Comparison of ENCODE assay signal across 9 cellular contexts in the genomic region with DNA sequence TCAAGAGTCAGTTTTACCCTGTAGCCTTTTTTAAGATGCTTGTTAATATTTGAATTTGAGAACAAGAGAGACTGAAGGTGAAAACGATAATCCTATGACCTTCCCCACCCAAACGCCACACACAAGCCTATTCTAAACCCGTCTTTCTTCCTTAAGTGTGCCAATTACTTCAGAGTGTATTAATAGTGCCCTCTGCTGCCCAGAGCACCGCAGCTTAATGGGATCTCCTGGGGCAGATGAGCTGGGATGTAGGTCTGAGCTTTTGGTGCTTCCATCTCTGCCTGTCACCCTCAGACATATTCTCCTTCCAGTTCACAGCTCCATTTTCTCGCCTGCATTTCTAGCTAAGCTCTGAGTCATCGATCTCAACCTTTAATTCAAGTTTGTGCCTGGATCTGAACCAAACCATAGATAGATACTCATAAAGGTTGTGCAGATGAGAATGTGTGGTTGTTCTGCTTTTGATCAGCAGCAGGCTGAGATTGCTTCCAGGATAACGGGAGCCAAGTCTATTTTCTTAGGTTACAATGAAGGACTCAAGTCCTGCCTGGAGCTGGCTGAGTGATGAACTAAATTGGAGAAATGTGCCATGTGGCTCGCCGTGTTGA. TPM values are rescaled to one million over a fixed set of nuclear protein-coding genes. Genes with fewer than 3 reads are reported as not detected.
DNase-seq lines count a peak whose midpoint lies in the region; ATAC-seq, FAIRE-seq and TF ChIP-seq lines count a peak whose summit lies in the region.
"Had no signal": no experiment of that assay in that cellular context is flagged by ENCODE, and none has a peak within 500 bp of the region (broad histone marks: within the 10 kb centered on the region; RNA-seq: fewer than 3 reads in every experiment).

No MANE protein-coding gene starts in this region.

- H3K36me3 Mint-ChIP-seq in natural killer cell: no peaks in the 10 kb centered on the region

- H3K4me3 ChIP-seq in WI38 (ENCODE audit: low read depth, low read length): no peak overlapping the region

- intact Hi-C loops in natural killer cell (cut with micrococcal nuclease): loop anchor here (5.0 kb wide), 1 partner anchor 318 kb away; no protein-coding TSS in a partner anchor

- 0 out of 2 replicates have a peak, but pooled peaks have one; percentile 7 for TF ChIP-seq CTCF in WI38 (IDR thresholded peaks at IDR 0.05; ENCODE audit: low read depth, low read length)
- no peak for TF ChIP-seq CTCF in natural killer cell (IDR thresholded peaks at IDR 0.05)

- FAIRE-seq in HTR-8/SVneo (lab: Jason Lieb, UNC): peak; percentile 33

- no peaks in the 10 kb centered on the region for H3K9me3 Mint-ChIP-seq in natural killer cell

- H3K4me3 Mint-ChIP-seq in natural killer cell: no peak overlapping the region

- H3K4me1 Mint-ChIP-seq in natural killer cell: no peaks in the 10 kb centered on the region

- DNase-seq in AML-193 (lab: John Stamatoyannopoulos, UW): peak; percentile 0 to 10
- peak; percentile 12 for DNase-seq in HTR-8/SVneo (ENCODE audit: insufficient read length, low spot score)
- peak; percentile 68 for DNase-seq in left kidney (ENCODE audit: low read depth, low spot score)
- no peak for DNase-seq in GF-D8 (lab: John Stamatoyannopoulos, UW)
- no peak for DNase-seq in natural killer cell
- no peak for DNase-seq in Kasumi-1 (lab: John Stamatoyannopoulos, UW)

- ATAC-seq in natural killer cell (no peak), HG03280 (IDR thresholded peaks at IDR 0.05; ENCODE audit: unreplicated experiment) (no peak)

- H3K27me3 Mint-ChIP-seq in natural killer cell (ENCODE audit: low read depth in 2 of 2): peaks cover 14 to 43% of the 10 kb centered on the region in 2 donors

- H3K27ac Mint-ChIP-seq in natural killer cell: no peak overlapping the region

RNA-seq across cellular contexts. Expression of gene CDH13, which starts 46.4 kb away (rescaled TPM):
- not detected for total RNA-seq in natural killer cell
- total RNA-seq: activated CD8-positive, alpha-beta memory T cell treated with anti-CD3 and anti-CD28 coated beads for 36 hours had no signal

Comparison
In these comparisons a context has a peak if more than half of its experiments do, and no peak if none do; other contexts are left out.
1. DNase-seq: peak in AML-193 (2 of 2), HTR-8/SVneo (single experiment) and left kidney (single experiment); none in GF-D8 (single experiment), natural killer cell (single experiment) and Kasumi-1 (0 of 2).